Comparison of ENCODE assay signal across 8 cellular contexts in the genomic region with DNA sequence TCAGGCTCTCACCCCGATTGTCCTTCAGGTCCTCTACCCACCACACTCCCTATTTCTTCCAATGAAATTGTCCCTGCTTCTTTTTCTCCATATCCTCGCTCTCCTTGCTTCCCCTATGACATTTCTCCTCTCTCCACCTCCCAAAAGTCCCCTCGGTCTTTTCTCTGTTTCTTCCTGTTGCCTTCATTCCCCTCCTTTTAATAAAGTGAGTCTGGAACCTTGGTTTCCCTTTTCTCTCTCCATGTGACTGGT. TPM values are rescaled to one million over a fixed set of nuclear protein-coding genes. Genes with fewer than 3 reads are reported as not detected.
DNase-seq lines count a peak whose midpoint lies in the region; ATAC-seq, FAIRE-seq and TF ChIP-seq lines count a peak whose summit lies in the region.

No MANE protein-coding gene starts in this region.

- H3K79me2 ChIP-seq in HCT116 (ENCODE audit: insufficient read depth, low read length), result peaks cover 44% of the 10 kb centered on the region
- H3K79me2 ChIP-seq in astrocyte (ENCODE audit: insufficient read depth, low read length), result peaks cover 44% of the 10 kb centered on the region

- no peak for TF ChIP-seq RAD21 in HCT116 (IDR thresholded peaks at IDR 0.05; ENCODE audit: low read depth)

- H3K4me2 ChIP-seq in HCT116 (ENCODE audit: low read length), result peak overlapping the region; percentile 98
- peak overlapping the region; percentile 98 for H3K4me2 ChIP-seq in astrocyte (ENCODE audit: low read length)

- H3K27me3 ChIP-seq in HCT116 (ENCODE audit: insufficient read depth, low read length) (no peaks in the 10 kb centered on the region), astrocyte (ENCODE audit: insufficient read depth, low read length) (no peaks in the 10 kb centered on the region), layer of hippocampus (ENCODE audit: control insufficient read depth, insufficient read depth, low read length) (no peaks in the 10 kb centered on the region), tibial artery (no peaks in the 10 kb centered on the region)

- peak overlapping the region; percentile 90 for H3K27ac ChIP-seq in HCT116 (ENCODE audit: low read depth, low read length)
- H3K27ac ChIP-seq in astrocyte (ENCODE audit: low read depth, low read length), result peak overlapping the region; percentile 97
- H3K27ac ChIP-seq in layer of hippocampus (ENCODE audit: low read depth, low read length), result peak overlapping the region; percentile 97
- H3K27ac ChIP-seq in tibial artery, result peak overlapping the region; percentile 90 to 98

- intact Hi-C loops in HCT116 (cut with micrococcal nuclease), result loop anchor here (10.0 kb wide), 1 partner anchor 450 kb away; the partner anchor contains the start of gene CEACAM1
- intact Hi-C loops in tibial artery (cut with DNase I; ENCODE audit: low total_unique reads), result no loop called here

- peak overlapping the region; percentile 100 for H3K27ac Mint-ChIP-seq in astrocyte (ENCODE audit: unreplicated experiment)

- CTCF ChIA-PET in HCT116 (lab: Charles Lee), result no interaction called here

- peaks cover 24% of the 10 kb centered on the region for H3K4me1 Mint-ChIP-seq in astrocyte (ENCODE audit: low read depth, unreplicated experiment)

- TF ChIP-seq POLR2A in HCT116 (IDR thresholded peaks at IDR 0.05; ENCODE audit: borderline replicate concordance, extremely low read depth, insufficient read depth, insufficient read length), result peak; percentile 30

- POLR2A ChIA-PET in HCT116 (lab: Charles Lee), result no interaction called here

- H3K9me3 Mint-ChIP-seq in astrocyte (ENCODE audit: unreplicated experiment), result peaks cover 3% of the 10 kb centered on the region

- BruUV-seq in HCT116 (replicated peaks; lab: Mats Ljungman, UMichigan), result TSS peak; percentile 94

- H4K20me1 ChIP-seq in HCT116 (ENCODE audit: insufficient read depth), result no peaks in the 10 kb centered on the region; the same call in 1 of the 2 replicates
- H4K20me1 ChIP-seq in astrocyte (ENCODE audit: insufficient read depth, low read length), result peaks cover 38% of the 10 kb centered on the region

- no peak overlapping the region for H2AFZ ChIP-seq in HCT116 (ENCODE audit: low read depth, low read length, poor library complexity, severe bottlenecking)
- H2AFZ ChIP-seq in astrocyte (ENCODE audit: low read depth, low read length), result peak overlapping the region; percentile 90

- H3K4me1 ChIP-seq in HCT116 (ENCODE audit: control insufficient read depth in 1 of 2, insufficient read depth in 2 of 2, low read length in 2 of 2) (peaks cover 11 to 36% of the 10 kb centered on the region in 2 experiments), astrocyte (ENCODE audit: insufficient read depth, low read length) (peaks cover 21% of the 10 kb centered on the region), tibial artery (peaks cover 0 to 34% (median 23%) of the 10 kb centered on the region in 4 donors)

- H3K36me3 ChIP-seq in HCT116 (ENCODE audit: control insufficient read depth in 1 of 2, insufficient read depth in 2 of 2, low read length in 2 of 2), result peaks cover 11 to 19% of the 10 kb centered on the region in 2 experiments; a peak in 3 of 4 replicates
- H3K36me3 ChIP-seq in astrocyte (ENCODE audit: insufficient read depth, low read length), result peaks cover 9% of the 10 kb centered on the region
- peaks cover 17 to 23% (median 18%) of the 10 kb centered on the region in 3 donors for H3K36me3 ChIP-seq in tibial artery

- H3K9me3 ChIP-seq in HCT116 (ENCODE audit: control insufficient read depth in 1 of 2, insufficient read depth in 1 of 2, low read depth in 1 of 2, low read length in 2 of 2), result no peaks in the 10 kb centered on the region
- no peaks in the 10 kb centered on the region for H3K9me3 ChIP-seq in astrocyte (ENCODE audit: insufficient read depth, low read depth, low read length)
- no peaks in the 10 kb centered on the region for H3K9me3 ChIP-seq in tibial artery

- H3K4me3 ChIP-seq in HCT116 (replicated peaks in 1 of 2; ENCODE audit: low read depth in 1 of 2, low read length in 2 of 2) (peak overlapping the region; percentile 91 to 97), astrocyte (ENCODE audit: insufficient read depth, low read depth, low read length) (peak overlapping the region; percentile 88), tibial artery (peak overlapping the region; percentile 54 to 94)

- in situ Hi-C loops in ACHN (cut with HindIII; ENCODE audit: low pct_ligation_motif_present, low pct_unique_long_range_greater_than_20kb, low sequenced_read_pairs), result no loop called here

- peaks cover 2% of the 10 kb centered on the region for H3K27me3 Mint-ChIP-seq in astrocyte (ENCODE audit: low read depth, unreplicated experiment)

- ATAC-seq in HCT116 (peak; percentile 2), GM18873 (IDR thresholded peaks at IDR 0.05; ENCODE audit: low FRiP score, unreplicated experiment) (no peak)

- peak overlapping the region; percentile 98 for H3K4me3 Mint-ChIP-seq in astrocyte (ENCODE audit: unreplicated experiment)

- peaks cover 9% of the 10 kb centered on the region for H3K36me3 Mint-ChIP-seq in astrocyte (ENCODE audit: low read depth, unreplicated experiment)

- H3K9me2 ChIP-seq in HCT116 (ENCODE audit: insufficient read depth), result no peaks in the 10 kb centered on the region

- FAIRE-seq in astrocyte (lab: Jason Lieb, UNC), result no peak

- RAD21 ChIA-PET in HCT116 (lab: Charles Lee; ENCODE audit: low non-redundant PET in 1 of 2, low total read pairs in 2 of 2, uncharacterized antibody in 2 of 2, unreplicated experiment in 2 of 2), result no interaction called here

- TF ChIP-seq CTCF in HCT116 (IDR thresholded peaks at IDR 0.05 in 2 of 3, conservative IDR thresholded peaks at IDR 0.05 in 1 of 3; ENCODE audit: borderline replicate concordance in 1 of 3, insufficient read depth in 1 of 3, low read depth in 2 of 3, low read length in 2 of 3), result no peak
- TF ChIP-seq CTCF in astrocyte (IDR thresholded peaks at IDR 0.05; ENCODE audit: insufficient read depth, low read depth, low read length), result no peak
- no peak for TF ChIP-seq CTCF in tibial artery (IDR thresholded peaks at IDR 0.05)

- H3K9ac ChIP-seq in HCT116 (ENCODE audit: low read length) (peak overlapping the region; percentile 99), astrocyte (ENCODE audit: low read length) (peak overlapping the region; percentile 97)

- DNase-seq in AG08395 (ENCODE audit: low spot score) (peak; percentile 27), HCT116 (ENCODE audit: low read depth, low spot score) (no peak), astrocyte (ENCODE audit: low read depth) (no peak), tibial artery (no peak), ACHN (no peak), RKO (ENCODE audit: low spot score) (no peak)

TF ChIP-seq in HCT116, 20 proteins besides CTCF, POLR2A, EP300 and RAD21:
- peak; percentile 55; the same call in 1 of the 2 replicates for TF ChIP-seq SIN3A (IDR thresholded peaks at IDR 0.05; ENCODE audit: low read depth)
- no peak for TF ChIP-seq JUND (IDR thresholded peaks at IDR 0.05)

RNA-seq across cellular contexts. Expression of gene ZNF574, which starts 0.7 kb away (rescaled TPM):
- total RNA-seq in HCT116 (2021; ENCODE audit: unreplicated experiment) (24.6 TPM), astrocyte (20.0 and 20.2 TPM in 2 replicates)
- 22.3 and 25.0 TPM in 2 replicates for polyA plus RNA-seq in HCT116 (2012)

RNA-seq across cellular contexts. Expression of gene GRIK5, which starts 5.3 kb away (rescaled TPM):
- 1.7 TPM for total RNA-seq in HCT116 (2021; ENCODE audit: unreplicated experiment)
- polyA plus RNA-seq in HCT116 (2012), result 1.4 and 1.5 TPM in 2 replicates
- 9.2 and 12.1 TPM in 2 replicates for total RNA-seq in astrocyte

RNA-seq across cellular contexts. Expression of gene POU2F2, which starts 57.0 kb away (rescaled TPM):
- total RNA-seq in HCT116 (2021; ENCODE audit: unreplicated experiment), result 0.89 TPM
- polyA plus RNA-seq in HCT116 (2012), result 0.44 and 0.56 TPM in 2 replicates
- 7.7 and 8.3 TPM in 2 replicates for total RNA-seq in astrocyte
